In genomic region chr7:122887198-122887597, GRCh38 we compare ENCODE assay signal across 8 cellular contexts. TPM values are rescaled to one million over a fixed set of nuclear protein-coding genes. Genes with fewer than 3 reads are reported as not detected.
A peak's percentile ranks its signal among the peaks of the same experiment; 100 is the strongest.
DNase-seq lines count a peak whose midpoint lies in the region; ATAC-seq, FAIRE-seq and TF ChIP-seq lines count a peak whose summit lies in the region.

No MANE protein-coding gene starts in this region.

- H3K36me3 ChIP-seq in H1 (ENCODE audit: control insufficient read depth in 2 of 4, insufficient read depth in 4 of 4, low read length in 3 of 4): no peaks in the 10 kb centered on the region
- no peaks in the 10 kb centered on the region for H3K36me3 ChIP-seq in liver (ENCODE audit: control insufficient read depth in 4 of 4, insufficient read depth in 3 of 4, low read depth in 1 of 4, low read length in 3 of 4)
- H3K36me3 ChIP-seq in subcutaneous abdominal adipose tissue (ENCODE audit: control insufficient read depth in 5 of 5, insufficient read depth in 5 of 5, low read length in 5 of 5): no peaks in the 10 kb centered on the region

- TF ChIP-seq RAD21 in H1 (IDR thresholded peaks at IDR 0.05 in 1 of 2, conservative IDR thresholded peaks at IDR 0.05 in 1 of 2; ENCODE audit: low read depth in 2 of 2, low read length in 2 of 2) (peak; percentile 49 to 60), liver (IDR thresholded peaks at IDR 0.05) (peak; percentile 56 to 63)

- H4K8ac ChIP-seq in H1 (ENCODE audit: extremely low read depth, insufficient read depth, low read length): no peak overlapping the region

- H2BK20ac ChIP-seq in H1 (ENCODE audit: low read length): no peak overlapping the region

- no peak overlapping the region for H3K56ac ChIP-seq in H1 (replicated peaks; ENCODE audit: insufficient read length, low read depth, low read length)

- H3K27me3 ChIP-seq in H1 (replicated peaks in 1 of 4; ENCODE audit: control insufficient read depth in 3 of 4, extremely low read depth in 1 of 4, insufficient read depth in 3 of 4, low read length in 3 of 4) (peaks cover 3 to 15% (median 8%) of the 10 kb centered on the region in 4 experiments), liver (ENCODE audit: control insufficient read depth in 4 of 4, insufficient read depth in 4 of 4, low read length in 3 of 4) (no peaks in the 10 kb centered on the region), subcutaneous abdominal adipose tissue (ENCODE audit: control insufficient read depth in 5 of 5, insufficient read depth in 4 of 5, low read length in 5 of 5) (no peaks in the 10 kb centered on the region)

- H3K23me2 ChIP-seq in H1 (ENCODE audit: low read depth, low read length): peaks cover 9% of the 10 kb centered on the region; the same call in 1 of the 2 replicates

- DNase-seq in AG09309 (ENCODE audit: low read depth) (peak; percentile 11), H54 (ENCODE audit: insufficient read length, low spot score) (peak; percentile 33), RKO (ENCODE audit: low spot score) (peak; percentile 92), H1 (ENCODE audit: low read depth in 1 of 2, low spot score in 2 of 2) (no peak)

- H2BK12ac ChIP-seq in H1 (ENCODE audit: low read depth, low read length): no peak overlapping the region

- ATAC-seq in HG02870 (IDR thresholded peaks at IDR 0.05; ENCODE audit: unreplicated experiment) (no peak), HG02763 (IDR thresholded peaks at IDR 0.05; ENCODE audit: unreplicated experiment) (no peak)

- no peak overlapping the region for H3K27ac ChIP-seq in H1 (ENCODE audit: low read depth, low read length)
- peak overlapping the region; percentile 93 for H3K27ac ChIP-seq in liver (ENCODE audit: low read depth in 1 of 2, low read length in 2 of 2)
- peak overlapping the region; percentile 22 for H3K27ac ChIP-seq in subcutaneous abdominal adipose tissue (ENCODE audit: low read depth, low read length)

- no peak overlapping the region for H2BK5ac ChIP-seq in H1 (ENCODE audit: low read depth, low read length)

- H4K5ac ChIP-seq in H1 (ENCODE audit: insufficient read length, low read depth, low read length): no peak overlapping the region

- no peak overlapping the region for H4K91ac ChIP-seq in H1 (replicated peaks; ENCODE audit: insufficient read length, low read length)

- no peaks in the 10 kb centered on the region for H3K9me3 ChIP-seq in H1 (ENCODE audit: insufficient read depth in 2 of 2, low read depth in 1 of 2, low read length in 1 of 2)
- H3K9me3 ChIP-seq in liver (ENCODE audit: control insufficient read depth in 4 of 4, low read length in 3 of 4): no peaks in the 10 kb centered on the region
- H3K9me3 ChIP-seq in subcutaneous abdominal adipose tissue (ENCODE audit: control insufficient read depth in 5 of 5, low read length in 5 of 5): no peaks in the 10 kb centered on the region

- CTCF ChIA-PET in H1 (lab: Charles Lee; ENCODE audit: partially characterized antibody): interaction anchor here (0.7 to 2.8 kb wide), 9 partner anchors 13 to 267 kb away, joined by 3 to 10 read pairs (median 4); no protein-coding TSS in a partner anchor

- 0 out of 4 replicates have a peak, but pooled peaks cover 0 to 16% of the 10 kb centered on the region in 2 experiments for H3K79me2 ChIP-seq in H1 (ENCODE audit: control insufficient read depth in 1 of 2, insufficient read depth in 2 of 2, low read length in 2 of 2)

- no peak overlapping the region for H3K4ac ChIP-seq in H1 (replicated peaks; ENCODE audit: insufficient read length, low read depth, low read length)

- peak overlapping the region; percentile 73 to 97 for H3K4me2 ChIP-seq in H1 (ENCODE audit: insufficient read depth in 1 of 2, low read depth in 2 of 2, low read length in 2 of 2)

- H2BK120ac ChIP-seq in H1 (replicated peaks; ENCODE audit: low read depth, low read length): no peak overlapping the region

- peak overlapping the region; percentile 80 for H3K4me3 ChIP-seq in AG09309 (ENCODE audit: control insufficient read depth, low read depth, low read length)
- peak overlapping the region; percentile 79 to 86 (median 84) for H3K4me3 ChIP-seq in H1 (ENCODE audit: extremely low read depth in 1 of 4, insufficient read depth in 2 of 4, low read depth in 3 of 4, low read length in 4 of 4)
- peak overlapping the region; percentile 27 to 93 (median 93) for H3K4me3 ChIP-seq in liver (ENCODE audit: low read depth in 1 of 3, low read length in 3 of 3)
- peak overlapping the region; percentile 85 to 94 (median 87) for H3K4me3 ChIP-seq in subcutaneous abdominal adipose tissue (ENCODE audit: low read depth in 1 of 5, low read length in 5 of 5)

- TF ChIP-seq POLR2A in H54 (IDR thresholded peaks at IDR 0.05; ENCODE audit: low read depth, low read length) (no peak), H1 (IDR thresholded peaks at IDR 0.05; ENCODE audit: control extremely low read depth in 1 of 2, low read depth in 2 of 2, low read length in 2 of 2) (no peak; a peak in 1 of 3 replicates)

- H3K18ac ChIP-seq in H1 (ENCODE audit: extremely low read depth, low read length): no peak overlapping the region

- POLR2A ChIA-PET in H1 (lab: Charles Lee; ENCODE audit: partially characterized antibody): interaction anchor here (1.2 to 1.7 kb wide), 2 partner anchors 20 to 185 kb away, joined by 3 to 7 read pairs; no protein-coding TSS in a partner anchor

- TF ChIP-seq CTCF in AG09309 (IDR thresholded peaks at IDR 0.05; ENCODE audit: control insufficient read depth, insufficient read depth, low read depth, low read length, missing control alignments) (peak; percentile 21), H1 (IDR thresholded peaks at IDR 0.05; ENCODE audit: control extremely low read depth in 1 of 3, insufficient read depth in 1 of 3, low read depth in 1 of 3, low read length in 3 of 3) (peak in 2 of 3 experiments; percentile 29 to 30; a peak in 3 of 4 replicates), liver (IDR thresholded peaks at IDR 0.05; ENCODE audit: low read depth, low read length, missing input control) (no peak)

- WGBS in H1 (ENCODE audit: extremely low coverage in 1 of 2, insufficient coverage in 1 of 2, insufficient read length in 1 of 2, insufficient replicate concordance in 2 of 2, low coverage in 1 of 2, low lambda C conversion rate in 2 of 2, missing lambda C conversion rate in 1 of 2), 2 experiments: 3% methylated on average over 12 of the region's 12 CpGs; no CpG with 5 or more reads in 1 of the 2 experiments
- 1% methylated on average over 12 of the region's 12 CpGs for WGBS in liver

- H2AFZ ChIP-seq in H1 (ENCODE audit: low read length): no peak overlapping the region; the same call in 1 of the 2 replicates

- peak; percentile 87 for FAIRE-seq in H54 (lab: Jason Lieb, UNC)
- FAIRE-seq in H1 (lab: Jason Lieb, UNC): peak; percentile 28

- no peak for TF ChIP-seq EP300 in H1 (IDR thresholded peaks at IDR 0.05; ENCODE audit: borderline replicate concordance in 1 of 2, low read depth in 2 of 2, low read length in 2 of 2)

- H3K4me1 ChIP-seq in H1 (replicated peaks in 1 of 4; ENCODE audit: control insufficient read depth in 3 of 4, insufficient read depth in 4 of 4, low read length in 3 of 4) (peaks cover 0 to 9% (median 3%) of the 10 kb centered on the region in 4 experiments; a peak in 6 of 7 replicates), liver (ENCODE audit: control insufficient read depth in 4 of 4, insufficient read depth in 4 of 4, low read length in 3 of 4) (peaks cover 0 to 34% (median 19%) of the 10 kb centered on the region in 4 donors), subcutaneous abdominal adipose tissue (ENCODE audit: control insufficient read depth in 5 of 5, insufficient read depth in 5 of 5, low read length in 5 of 5) (peaks cover 2 to 35% (median 18%) of the 10 kb centered on the region in 5 donors)

- H3K14ac ChIP-seq in H1 (ENCODE audit: insufficient read length): no peak overlapping the region

- H3K9ac ChIP-seq in H1 (replicated peaks in 1 of 4; ENCODE audit: extremely low read depth in 1 of 4, low read depth in 3 of 4, low read length in 3 of 4): no peak overlapping the region
- peak overlapping the region; percentile 36 to 76 for H3K9ac ChIP-seq in liver (ENCODE audit: low read depth in 1 of 2, low read length in 2 of 2)
- peak overlapping the region in 3 of 5 donors; percentile 55 to 76 (median 70) for H3K9ac ChIP-seq in subcutaneous abdominal adipose tissue (ENCODE audit: low read length in 5 of 5)

- H3K23ac ChIP-seq in H1 (ENCODE audit: insufficient read length): no peak overlapping the region

- H3K79me1 ChIP-seq in H1 (ENCODE audit: low read depth, low read length): no peaks in the 10 kb centered on the region

- no peak overlapping the region for H2BK15ac ChIP-seq in H1 (ENCODE audit: low read length)

- H2AK5ac ChIP-seq in H1 (ENCODE audit: low read depth, low read length): no peak overlapping the region

- no peaks in the 10 kb centered on the region for H4K20me1 ChIP-seq in H1 (replicated peaks in 1 of 2; ENCODE audit: control insufficient read depth in 1 of 2, insufficient read depth in 2 of 2, low read length in 2 of 2)

TF ChIP-seq in H1, 55 proteins besides CTCF, POLR2A, EP300 and RAD21 (continues in another document):
- TF ChIP-seq TEAD4 (IDR thresholded peaks at IDR 0.05; ENCODE audit: low read depth, low read length) (no peak), PHF8 (conservative IDR thresholded peaks at IDR 0.05; ENCODE audit: low read depth, low read length) (0 out of 2 replicates have a peak, but pooled peaks have one; percentile 6), TBP (IDR thresholded peaks at IDR 0.05; ENCODE audit: low read depth, low read length) (no peak), KDM4A (IDR thresholded peaks at IDR 0.05; ENCODE audit: low read depth, low read length, severe bottlenecking) (no peak), CBX5 (IDR thresholded peaks at IDR 0.05; ENCODE audit: low read depth, low read length) (no peak)

TF ChIP-seq in liver, 16 proteins besides CTCF, POLR2A, EP300 and RAD21 (continues in another document):
- TF ChIP-seq FOXA1 (IDR thresholded peaks at IDR 0.05): no peak
- TF ChIP-seq EGR1 (IDR thresholded peaks at IDR 0.05; ENCODE audit: low read depth in 2 of 2): no peak
- TF ChIP-seq HNF4A (conservative IDR thresholded peaks at IDR 0.05): peak in 1 of 2 donors; percentile 2
- TF ChIP-seq FOXA2 (IDR thresholded peaks at IDR 0.05): no peak
- no peak for TF ChIP-seq GABPA (IDR thresholded peaks at IDR 0.05 in 1 of 2, conservative IDR thresholded peaks at IDR 0.05 in 1 of 2)
- no peak for TF ChIP-seq JUND (IDR thresholded peaks at IDR 0.05)
- no peak for TF ChIP-seq RXRA (IDR thresholded peaks at IDR 0.05)

RNA-seq across cellular contexts. Expression of gene CADPS2, which starts 0.9 kb away (rescaled TPM):
- 19.7 and 22.3 TPM in 2 replicates for total RNA-seq in H1 (2021; fragmentation: NEBNext Ultra II Directional; extraction: Animal tissue kit (Norgen Biotek cat#: 25700))
- polyA plus RNA-seq in H1 (2011; rRNA removed) (4.4 and 8.9 TPM in 2 replicates), liver (10 to 100 TPM in 1 of 2 donors, 1 to 10 TPM in 1; 5.6 to 12.4 TPM)
- 10.5 TPM for polyA plus RNA-seq in H1 (2011; cell fraction: cytosol; rRNA removed)
- polyA plus RNA-seq in H1 (2011; cell fraction: nucleus; rRNA removed): 4.4 TPM
- polyA plus RNA-seq in H1 (2012, experiment 1 of 2): 11.3 to 24.6 TPM (median 15.5 TPM) in 4 replicates
- polyA plus RNA-seq in H1 (2012, experiment 2 of 2): 1.9 TPM
- 9.0 TPM for polyA plus RNA-seq in H1 (2013, experiment 1 of 2)
- 9.6 TPM for polyA plus RNA-seq in H1 (2013, experiment 2 of 2)
- polyA minus RNA-seq in H1 (2011; rRNA and poly(A)+ RNA removed): 29.6 and 30.5 TPM in 2 replicates
- polyA minus RNA-seq in H1 (2011; cell fraction: cytosol; rRNA and poly(A)+ RNA removed): 13.3 TPM
- 32.6 TPM for polyA minus RNA-seq in H1 (2011; cell fraction: nucleus; rRNA and poly(A)+ RNA removed)
- 10 to 100 TPM in 1 of 2 donors, 1 to 10 TPM in 1; 9.5 to 41.1 TPM for total RNA-seq in liver

Comparison
In these comparisons a context has a peak if more than half of its experiments do, and no peak if none do; other contexts are left out.
1. DNase-seq: peak in AG09309 (single experiment), H54 (single experiment) and RKO (single experiment); none in H1 (0 of 2).
2. H3K9ac ChIP-seq: peak in liver (2 of 2) and subcutaneous abdominal adipose tissue (3 of 5); none in H1 (0 of 4).
3. Peak in every context shown above with its lines, with median percentiles within 50 percentile points of each other: H3K4me3 ChIP-seq.